1 cellular context compared by ENCODE assay signal in the genomic region with DNA sequence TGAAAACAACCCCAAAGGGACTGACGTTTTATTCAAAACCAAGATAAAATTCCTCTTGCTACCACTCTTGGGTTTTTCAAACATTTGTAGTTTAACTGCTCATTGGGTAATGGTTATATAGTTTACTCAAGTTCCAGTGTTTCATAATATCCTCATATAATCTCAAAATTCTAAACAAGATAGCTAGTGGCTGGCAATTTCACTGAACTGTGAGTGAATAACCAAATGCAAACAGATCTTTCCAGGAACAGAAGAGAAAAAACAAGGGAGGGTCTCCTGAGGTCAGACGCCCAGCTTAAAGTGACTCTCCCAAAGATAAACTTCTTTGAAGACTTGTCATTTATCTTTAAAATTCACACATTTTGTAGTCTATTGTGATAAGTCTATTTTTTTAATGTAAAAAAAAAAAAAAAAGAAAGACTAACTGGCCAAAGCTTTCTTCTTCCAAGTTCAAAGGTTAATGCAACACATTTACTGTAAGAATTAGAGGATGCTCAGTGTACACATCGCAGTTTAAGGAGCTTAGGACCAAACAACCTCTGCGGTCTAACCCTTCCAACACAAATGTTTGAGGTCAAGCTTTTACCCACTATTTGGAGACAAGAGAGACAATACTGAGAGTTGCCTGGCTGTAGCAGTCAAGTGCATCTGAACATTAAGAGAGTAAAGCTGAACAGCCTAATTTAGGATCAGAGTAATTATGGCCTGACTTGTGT.
A peak's percentile ranks its signal among the peaks of the same experiment; 100 is the strongest.
TF ChIP-seq lines count a peak whose summit lies in the region.

No MANE protein-coding gene starts in this region.

TF ChIP-seq in K562, 482 proteins besides CTCF, POLR2A, EP300 and RAD21:
- TF ChIP-seq NR2C1 (IDR thresholded peaks at IDR 0.05) = 0 out of 2 replicates have a peak, but pooled peaks have one; percentile 13
- TF ChIP-seq NR2C1 (tag; IDR thresholded peaks at IDR 0.05) = peak; percentile 26; the same call in 1 of the 2 replicates
- TF ChIP-seq CEBPG (CRISPR knock-in tag; IDR thresholded peaks at IDR 0.05) = no peak
- TF ChIP-seq CEBPG (tag; conservative IDR thresholded peaks at IDR 0.05 in 1 of 2, IDR thresholded peaks at IDR 0.05 in 1 of 2) = 0 out of 4 replicates have a peak, but pooled peaks have one; percentile 4 to 15
- 0 out of 2 replicates have a peak, but pooled peaks have one; percentile 11 for TF ChIP-seq ZNF384 (IDR thresholded peaks at IDR 0.05; ENCODE audit: low read depth, low read length)
- TF ChIP-seq NR2C2 (CRISPR knock-in tag; IDR thresholded peaks at IDR 0.05) = no peak
- TF ChIP-seq NR2C2 (tag; IDR thresholded peaks at IDR 0.05) = peak; percentile 67; the same call in 1 of the 2 replicates
- TF ChIP-seq TAF1 (IDR thresholded peaks at IDR 0.05; ENCODE audit: control insufficient read depth, extremely low read depth, insufficient read depth, low read length, severe bottlenecking) = no peak
TF ChIP-seq in K562: peak in this region for 4.
